In genomic region chr1:83006271-83006670, GRCh38 we compare ENCODE assay signal across 20 cellular contexts.
"Had no signal": no experiment of that assay in that cellular context is flagged by ENCODE, and none has a peak within 500 bp of the region (broad histone marks: within the 10 kb centered on the region; RNA-seq: fewer than 3 reads in every experiment).

No MANE protein-coding gene starts in this region.

- H3K36me3 Mint-ChIP-seq: naive thymus-derived CD4-positive, alpha-beta T cell; stimulated activated effector memory CD8-positive, alpha-beta T cell treated with anti-CD3 and anti-CD28 coated beads, Interleukin-12 subunit alpha, Interleukin-12 subunit beta, amount 100 ng/mL, for 72 hours had no signal

- H3K9me3 Mint-ChIP-seq: nephron had no signal

- H3K4me1 Mint-ChIP-seq: naive thymus-derived CD4-positive, alpha-beta T cell; stimulated activated effector memory CD8-positive, alpha-beta T cell treated with anti-CD3 and anti-CD28 coated beads, Interleukin-12 subunit alpha, Interleukin-12 subunit beta, amount 100 ng/mL, for 72 hours had no signal

- H3K27ac Mint-ChIP-seq: effector memory CD8-positive, alpha-beta T cell; nephron; stimulated activated effector memory CD8-positive, alpha-beta T cell treated with anti-CD3 and anti-CD28 coated beads, Interleukin-12 subunit alpha, Interleukin-12 subunit beta, amount 100 ng/mL, for 72 hours had no signal

- H3K4me3 Mint-ChIP-seq: effector memory CD8-positive, alpha-beta T cell; naive thymus-derived CD4-positive, alpha-beta T cell; nephron; stimulated activated effector memory CD8-positive, alpha-beta T cell treated with anti-CD3 and anti-CD28 coated beads, Interleukin-12 subunit alpha, Interleukin-12 subunit beta, amount 100 ng/mL, for 72 hours had no signal

- H3K27me3 Mint-ChIP-seq: effector memory CD8-positive, alpha-beta T cell had no signal

- ATAC-seq: effector memory CD8-positive, alpha-beta T cell; esophagus mucosa; gastroesophageal sphincter; left lung; naive thymus-derived CD4-positive, alpha-beta T cell; psoas muscle; right cardiac atrium; stimulated activated effector memory CD8-positive, alpha-beta T cell treated with anti-CD3 and anti-CD28 coated beads, Interleukin-12 subunit alpha, Interleukin-12 subunit beta, amount 100 ng/mL, for 72 hours had no signal

- DNase-seq: effector memory CD8-positive, alpha-beta T cell; foreskin fibroblast; left lung; mesendoderm; midbrain; naive thymus-derived CD4-positive, alpha-beta T cell; nucleus accumbens; ovary; psoas muscle; right cardiac atrium; sigmoid colon; stimulated activated CD4-positive, alpha-beta T cell treated with anti-CD3 and anti-CD28 coated beads, Interleukin-2, amount 100 ng/mL, for 24 hours; stimulated activated CD4-positive, alpha-beta T cell treated with anti-CD3 and anti-CD28 coated beads, Interleukin-4, amount 100 ng/mL, for 24 hours; stimulated activated naive CD4-positive, alpha-beta T cell treated with Interleukin-2 at 50 U/mL for 16 hours; stomach; trophoblast cell had no signal
